In genomic region chrX:68697036-68697435, GRCh38 we compare ENCODE assay signal across 20 cellular contexts. TPM values are rescaled to one million over a fixed set of nuclear protein-coding genes. Genes with fewer than 3 reads are reported as not detected.
DNase-seq lines count a peak whose midpoint lies in the region; ATAC-seq, FAIRE-seq and TF ChIP-seq lines count a peak whose summit lies in the region.
"Had no signal": no experiment of that assay in that cellular context is flagged by ENCODE, and none has a peak within 500 bp of the region (broad histone marks: within the 10 kb centered on the region; RNA-seq: fewer than 3 reads in every experiment).

No MANE protein-coding gene starts in this region.

- H3K9me3 Mint-ChIP-seq in CD4-positive, alpha-beta T cell, result no peaks in the 10 kb centered on the region

- H4K91ac ChIP-seq in trophoblast cell (ENCODE audit: low read depth, low read length), result peak overlapping the region; percentile 15

- no peak overlapping the region for H3K18ac ChIP-seq in trophoblast cell (ENCODE audit: low read length)

- intact Hi-C loops in K562 (cut with micrococcal nuclease), result loop anchor here (10.0 kb wide), 2 partner anchors 182 to 512 kb away; no protein-coding TSS in a partner anchor
- intact Hi-C loops in lower lobe of right lung (cut with DNase I), result no loop called here
- intact Hi-C loops in CD4-positive, alpha-beta T cell (cut with DNase I, micrococcal nuclease), result no loop called here

- no peak overlapping the region for H3K23ac ChIP-seq in trophoblast cell (ENCODE audit: low read length)

- no peaks in the 10 kb centered on the region for H3K79me1 ChIP-seq in trophoblast cell (ENCODE audit: low read length)

- H3K27ac ChIP-seq in K562 (ENCODE audit: extremely low read depth, low read depth, low read length) (peak overlapping the region; percentile 70), lower lobe of right lung (peak overlapping the region; percentile 64), trophoblast cell (ENCODE audit: low read depth, low read length) (no peak overlapping the region)
- no peak overlapping the region for H3K27ac ChIP-seq in CD4-positive, alpha-beta T cell (ENCODE audit: low read depth, low read length)
- H3K27ac ChIP-seq: SJCRH30 had no signal

- peaks cover 20% of the 10 kb centered on the region for H3K27me3 Mint-ChIP-seq in CD4-positive, alpha-beta T cell

- H3K9me3 ChIP-seq in K562 (replicated peaks; ENCODE audit: control insufficient read depth, insufficient read depth, low read depth, low read length) (no peaks in the 10 kb centered on the region), lower lobe of right lung (no peaks in the 10 kb centered on the region), trophoblast cell (ENCODE audit: insufficient read depth, low read depth, low read length) (no peaks in the 10 kb centered on the region)
- no peaks in the 10 kb centered on the region for H3K9me3 ChIP-seq in CD4-positive, alpha-beta T cell (ENCODE audit: control insufficient read depth, low read length)
- H3K9me3 ChIP-seq: SJCRH30 had no signal

- in situ Hi-C loops in K562 (cut with MboI), result no loop called here

- H3K4me3 ChIP-seq in K562 (peak overlapping the region; percentile 23), lower lobe of right lung (peak overlapping the region; percentile 63), trophoblast cell (ENCODE audit: low read depth, low read length) (no peak overlapping the region)
- H3K4me3 ChIP-seq: SJCRH30 had no signal

- TF ChIP-seq RAD21 in K562 (CRISPR knock-in tag; conservative IDR thresholded peaks at IDR 0.05 in 1 of 2, IDR thresholded peaks at IDR 0.05 in 1 of 2), result no peak

- H3K9ac ChIP-seq in K562 (ENCODE audit: insufficient read depth in 1 of 2, low read depth in 2 of 2, low read length in 2 of 2) (peak overlapping the region; percentile 31 to 40; a peak in 3 of 4 replicates), trophoblast cell (ENCODE audit: low read length) (no peak overlapping the region)

- H2BK120ac ChIP-seq in trophoblast cell (ENCODE audit: insufficient read depth, low read length, poor library complexity), result no peak overlapping the region

- H3K36me3 ChIP-seq in K562 (ENCODE audit: control insufficient read depth, insufficient read depth, low read length), result peaks cover 18% of the 10 kb centered on the region; the same call in 2 of the 3 replicates
- no peaks in the 10 kb centered on the region for H3K36me3 ChIP-seq in lower lobe of right lung
- no peaks in the 10 kb centered on the region for H3K36me3 ChIP-seq in trophoblast cell (ENCODE audit: control insufficient read depth in 1 of 2, insufficient read depth in 2 of 2, low read length in 2 of 2)
- H3K36me3 ChIP-seq: SJCRH30 had no signal

- no TSS peak for BruUV-seq in K562 (replicated peaks; lab: Mats Ljungman, UMichigan)

- no peak overlapping the region for H3K4ac ChIP-seq in trophoblast cell (ENCODE audit: low read depth, low read length)

- H2AFZ ChIP-seq in K562 (ENCODE audit: low read depth, low read length) (no peak overlapping the region), trophoblast cell (ENCODE audit: insufficient read depth, low read length, poor library complexity) (no peak overlapping the region)

- no peak overlapping the region for H2BK12ac ChIP-seq in trophoblast cell (ENCODE audit: low read length)

- no peak for FAIRE-seq in K562 (lab: Jason Lieb, UNC)
- FAIRE-seq: G401.6 had no signal

- H3K4me2 ChIP-seq in K562 (ENCODE audit: insufficient read depth, low read length) (peak overlapping the region; percentile 62), trophoblast cell (ENCODE audit: low read length) (no peak overlapping the region)

- H3K9me1 ChIP-seq in K562 (ENCODE audit: control insufficient read depth, insufficient read depth, low read length), result no peaks in the 10 kb centered on the region

- H3K4me1 ChIP-seq in K562 (replicated peaks in 1 of 2; ENCODE audit: control insufficient read depth in 2 of 2, insufficient read depth in 2 of 2, low read length in 2 of 2) (peaks cover 20 to 28% of the 10 kb centered on the region in 2 experiments; a peak in 4 of 5 replicates), lower lobe of right lung (peaks cover 7% of the 10 kb centered on the region), trophoblast cell (ENCODE audit: control insufficient read depth in 1 of 2, insufficient read depth in 2 of 2, low read length in 2 of 2) (peaks cover 14 to 24% of the 10 kb centered on the region in 2 experiments)

- TF ChIP-seq EP300 in K562 (IDR thresholded peaks at IDR 0.05; ENCODE audit: low read length), result no peak

- no peak overlapping the region for H4K12ac ChIP-seq in trophoblast cell (ENCODE audit: low read depth, low read length)

- no peak for TF ChIP-seq POLR2A in K562 (conservative IDR thresholded peaks at IDR 0.05)

- CTCF ChIA-PET in K562 (lab: Yijun Ruan, JAX; ENCODE audit: low intra/inter-chr PET ratio), result no interaction called here
- CTCF ChIA-PET in CD4-positive, alpha-beta T cell (lab: Charles Lee), result no interaction called here

- TF ChIP-seq CTCF in K562 (IDR thresholded peaks at IDR 0.05 in 2 of 3, conservative IDR thresholded peaks at IDR 0.05 in 1 of 3; ENCODE audit: insufficient read depth in 2 of 3, low read depth in 1 of 3, low read length in 3 of 3) (no peak), lower lobe of right lung (IDR thresholded peaks at IDR 0.05) (no peak)
- no peak for TF ChIP-seq CTCF in CD4-positive, alpha-beta T cell (IDR thresholded peaks at IDR 0.05)

- H2BK5ac ChIP-seq in trophoblast cell (ENCODE audit: low read depth, low read length, poor library complexity), result no peak overlapping the region

- DNase-seq in K562 (ENCODE audit: extremely low read depth in 1 of 4, low spot score in 3 of 4) (no peak), dermis blood vessel endothelial cell (peak; percentile 40), lower lobe of right lung (no peak), trophoblast cell (peak; percentile 58 to 84), NCI-H748 (lab: John Stamatoyannopoulos, UW; ENCODE audit: unreplicated experiment) (no peak), HPDE6-E6E7 (ENCODE audit: extremely low spot score) (no peak), DMS53 (lab: John Stamatoyannopoulos, UW) (no peak)
- no peak for DNase-seq in CD4-positive, alpha-beta T cell
- DNase-seq: ACHN, AML-193, DND-41, H7, NCI-H1105 treated with DMSO at 0.1 percent for 48 hours, NCI-H1694 treated with DMSO at 0.1 percent for 48 hours, NCI-H446, NCI-H748 treated with DMSO at 0.1 percent for 48 hours, SJCRH30 had no signal

- no peak for ATAC-seq in K562
- ATAC-seq in lower lobe of right lung, result no peak
- no peak for ATAC-seq in CD4-positive, alpha-beta T cell (ENCODE audit: poor library complexity)

- H4K20me1 ChIP-seq in K562 (replicated peaks; ENCODE audit: control insufficient read depth, insufficient read depth, low read length), result peaks cover 6% of the 10 kb centered on the region

- no peak overlapping the region for H3K14ac ChIP-seq in trophoblast cell (ENCODE audit: low read length)

- no peak overlapping the region for H3K27ac Mint-ChIP-seq in CD4-positive, alpha-beta T cell
- H3K27ac Mint-ChIP-seq: CD4-positive, CD25-positive, alpha-beta regulatory T cell; IgD-negative memory B cell had no signal

- no peak overlapping the region for H4K8ac ChIP-seq in trophoblast cell (ENCODE audit: low read depth, low read length)

- no peaks in the 10 kb centered on the region for H3K36me3 Mint-ChIP-seq in CD4-positive, alpha-beta T cell (ENCODE audit: low read depth)
- H3K36me3 Mint-ChIP-seq: CD4-positive, CD25-positive, alpha-beta regulatory T cell; IgD-negative memory B cell had no signal

- H3K79me2 ChIP-seq in K562 (ENCODE audit: control insufficient read depth, insufficient read depth, low read length) (peaks cover 92% of the 10 kb centered on the region), trophoblast cell (ENCODE audit: control insufficient read depth, insufficient read depth, low read length, poor library complexity) (no peaks in the 10 kb centered on the region)

- H3K27me3 ChIP-seq in K562 (ENCODE audit: control insufficient read depth in 2 of 2, insufficient read depth in 2 of 2, low read length in 2 of 2) (peaks cover 0 to 8% of the 10 kb centered on the region in 2 experiments; a peak in 1 of 5 replicates), lower lobe of right lung (ENCODE audit: low read depth) (no peaks in the 10 kb centered on the region), trophoblast cell (ENCODE audit: insufficient read depth, low read length) (no peaks in the 10 kb centered on the region)
- H3K27me3 ChIP-seq in CD4-positive, alpha-beta T cell (ENCODE audit: control insufficient read depth, insufficient read depth, low read length), result peaks cover 19% of the 10 kb centered on the region
- H3K27me3 ChIP-seq: SJCRH30 had no signal

- no peak overlapping the region for H2AK5ac ChIP-seq in trophoblast cell (ENCODE audit: low read length)

- POLR2A ChIA-PET in K562 (lab: Yijun Ruan, JAX), result interaction anchor here (0.6 to 0.9 kb wide), 3 partner anchors 10 to 132 kb away, joined by 3 to 4 read pairs (median 3); partner anchors contain the start of gene EFNB1
- POLR2A ChIA-PET in CD4-positive, alpha-beta T cell (lab: Charles Lee), result no interaction called here

- no peak overlapping the region for H3K4me3 Mint-ChIP-seq in CD4-positive, alpha-beta T cell
- H3K4me3 Mint-ChIP-seq: CD4-positive, CD25-positive, alpha-beta regulatory T cell had no signal

- 10% methylated on average over 6 of the region's 6 CpGs for WGBS in K562 (ENCODE audit: insufficient coverage, low coverage, missing lambda C conversion rate)
- no CpG with 5 or more reads among the region's 6 CpGs for WGBS in trophoblast cell (ENCODE audit: extremely low coverage, insufficient coverage, insufficient read length)

- H3K4me1 Mint-ChIP-seq in CD4-positive, alpha-beta T cell (ENCODE audit: low read depth), result no peaks in the 10 kb centered on the region

RNA-seq across cellular contexts. Expression of gene STARD8, which starts 49.6 kb away (rescaled TPM):
- 38.1 and 60.0 TPM in 2 replicates for total RNA-seq in K562 (2011; cell fraction: chromatin; rRNA removed; ENCODE audit: low replicate concordance)
- 38.0 TPM in 2 replicates for total RNA-seq in K562 (2011; cell fraction: nucleolus; rRNA removed)
- total RNA-seq in K562 (2011; cell fraction: nucleoplasm; rRNA removed), result 29.8 and 33.7 TPM in 2 replicates
- total RNA-seq in K562 (2014; rRNA removed) (19.9 and 27.1 TPM in 2 replicates), K562 (2014; rRNA removed; fragmentation: Illumina TruSeq; extraction: Trizol) (8.0 and 9.1 TPM in 2 replicates), K562 (2015; rRNA removed; fragmentation: Illumina TruSeq; extraction: Trizol) (8.5 and 9.2 TPM in 2 replicates), K562 (2021) (30.2 and 35.0 TPM in 2 replicates), dermis blood vessel endothelial cell (21.6 and 46.4 TPM in 2 replicates), lower lobe of right lung (36.5 TPM)
- polyA plus RNA-seq in K562 (2011; rRNA removed) (18.6 and 20.1 TPM in 2 replicates), K562 (2014; fragmentation: Illumina TruSeq; extraction: Trizol) (15.9 and 21.4 TPM in 2 replicates), K562 (2014; fragmentation: Nextera tagmentation; extraction: Ambion mirVana) (1 to 10 TPM; 1.6 to 1.9 TPM), K562 (2014; rRNA removed) (17.7 and 18.4 TPM in 2 replicates)
- 19.5 and 27.1 TPM in 2 replicates for polyA plus RNA-seq in K562 (2011; cell fraction: cytosol; rRNA removed)
- 57.2 and 86.0 TPM in 2 replicates for polyA plus RNA-seq in K562 (2011; cell fraction: nucleus; rRNA removed)
- 16.9 and 20.5 TPM in 2 replicates for polyA plus RNA-seq in K562 (2012)
- 16.7 and 26.6 TPM in 2 replicates for polyA minus RNA-seq in K562 (2011; rRNA and poly(A)+ RNA removed)
- polyA minus RNA-seq in K562 (2011; cell fraction: cytosol; rRNA and poly(A)+ RNA removed), result 23.9 and 27.2 TPM in 2 replicates
- polyA minus RNA-seq in K562 (2011; cell fraction: nucleus; rRNA and poly(A)+ RNA removed), result 15.7 and 16.7 TPM in 2 replicates
- polyA plus RNA-seq in trophoblast cell (2013), result 2.8 and 2.9 TPM in 2 replicates
- under 1 TPM; 0.22 to 0.25 TPM for total RNA-seq in CD4-positive, alpha-beta T cell

Comparison
In these comparisons a context has a peak if more than half of its experiments do, and no peak if none do; other contexts are left out.
1. DNase-seq: peak in dermis blood vessel endothelial cell (single experiment) and trophoblast cell (2 of 2); none in K562 (0 of 4), lower lobe of right lung (single experiment), CD4-positive, alpha-beta T cell (0 of 10), NCI-H748 (single experiment), HPDE6-E6E7 (single experiment) and DMS53 (single experiment).
2. H3K27ac ChIP-seq: peak in K562 (single experiment) and lower lobe of right lung (single experiment); none in trophoblast cell (single experiment) and CD4-positive, alpha-beta T cell (single experiment).
3. RNA of gene STARD8, which starts 49.6 kb away (total RNA-seq): 36.5 TPM in lower lobe of right lung (single experiment), 21.6 to 46.4 TPM in dermis blood vessel endothelial cell and 8.0 to 60.0 TPM in K562; 0.22 to 0.25 TPM in CD4-positive, alpha-beta T cell; every median in the first group is over 4 times any median in the second.